ENCODE assay signal across 16 cellular contexts in the genomic region with DNA sequence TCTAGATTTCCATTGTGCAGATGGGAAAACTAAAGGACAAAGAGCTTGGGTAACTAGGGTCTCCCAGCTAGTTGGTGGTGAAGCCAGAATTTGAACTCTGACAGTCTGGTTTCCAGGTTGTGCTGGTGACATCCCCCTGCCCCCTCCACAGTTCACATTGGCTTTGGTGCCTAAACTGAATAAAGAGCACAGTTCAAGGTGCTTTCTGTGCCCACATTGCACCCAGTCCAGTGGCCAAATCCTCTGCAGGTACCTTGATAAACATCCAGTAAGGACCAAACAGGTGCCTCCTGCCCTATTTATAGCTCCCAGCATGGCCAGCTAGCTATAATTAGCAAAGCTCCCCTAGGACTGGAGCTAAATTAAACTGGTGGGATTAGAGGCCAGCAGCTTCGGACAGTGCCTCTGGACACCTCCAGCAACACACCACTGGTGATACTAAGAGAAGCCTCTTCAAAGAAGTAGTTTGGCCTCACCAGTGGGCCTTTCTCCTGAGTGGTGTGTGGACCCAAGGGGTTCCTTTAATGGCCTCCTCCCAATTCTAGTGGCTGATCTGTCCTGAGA. TPM values are rescaled to one million over a fixed set of nuclear protein-coding genes. Genes with fewer than 3 reads are reported as not detected.
"Had no signal": no experiment of that assay in that cellular context is flagged by ENCODE, and none has a peak within 500 bp of the region (broad histone marks: within the 10 kb centered on the region; RNA-seq: fewer than 3 reads in every experiment).

No MANE protein-coding gene starts in this region.

- ATAC-seq: body of pancreas, sciatic nerve, T-cell, upper lobe of right lung had no signal

- H3K9me3 ChIP-seq: body of pancreas, upper lobe of right lung had no signal

- H3K4me1 ChIP-seq: parathyroid adenoma, upper lobe of right lung had no signal

- H3K36me3 ChIP-seq: cardiac muscle cell, upper lobe of right lung had no signal

- H3K27ac ChIP-seq: body of pancreas, cardiac muscle cell, hepatocyte, parathyroid adenoma, upper lobe of right lung had no signal

- H2AFZ ChIP-seq: hepatocyte, parathyroid adenoma had no signal

- H3K27me3 ChIP-seq: body of pancreas, cardiac muscle cell, hepatocyte, upper lobe of right lung had no signal

- H3K4me3 ChIP-seq: body of pancreas, cardiac muscle cell, hepatocyte, upper lobe of right lung had no signal

- FAIRE-seq: TTC549 had no signal

- DNase-seq: activated gamma-delta T cell treated with Interleukin-2 at 50 U/mL for 16 hours; activated T-cell treated with anti-CD3 and anti-CD28 coated beads, Interleukin-2, amount 50 U/mL, for 1 hour; anterior cingulate cortex; body of pancreas; foreskin fibroblast; immature natural killer cell; nephron progenitor cell; stimulated activated CD4-positive, alpha-beta T cell treated with anti-CD3 and anti-CD28 coated beads, Interleukin-4, amount 100 ng/mL, for 24 hours; stimulated activated naive CD4-positive, alpha-beta T cell treated with Interleukin-2 at 50 U/mL for 16 hours; T-cell; upper lobe of right lung had no signal

- H3K4me2 ChIP-seq: hepatocyte had no signal

- H3K9ac ChIP-seq: parathyroid adenoma had no signal

RNA-seq across cellular contexts. Expression of a gene that starts 59.9 kb away (rescaled TPM):
- polyA plus RNA-seq: immature natural killer cell had no signal
